ENCODE assay signal across 17 cellular contexts in genomic region chr2:38794235-38794946, GRCh38.
"Had no signal": no experiment of that assay in that cellular context is flagged by ENCODE, and none has a peak within 500 bp of the region (broad histone marks: within the 10 kb centered on the region; RNA-seq: fewer than 3 reads in every experiment).

No MANE protein-coding gene starts in this region.

- H3K4me3 ChIP-seq: colonic mucosa, gastrocnemius medialis, heart left ventricle, lung, psoas muscle, stomach, testis, upper lobe of left lung had no signal

- H3K27ac ChIP-seq: colonic mucosa, gastrocnemius medialis, heart left ventricle, psoas muscle, testis, upper lobe of left lung had no signal

- H3K4me1 ChIP-seq: colonic mucosa, gastrocnemius medialis, psoas muscle, testis, upper lobe of left lung had no signal

- H3K9me3 ChIP-seq: colonic mucosa, gastrocnemius medialis, heart left ventricle, psoas muscle, stomach, testis, upper lobe of left lung had no signal

- H3K27me3 ChIP-seq: colonic mucosa, gastrocnemius medialis, heart left ventricle, stomach, testis, upper lobe of left lung had no signal

- H3K36me3 ChIP-seq: colonic mucosa had no signal

- DNase-seq: activated CD4-positive, alpha-beta T cell treated with anti-CD3 and anti-CD28 coated beads, Interleukin-2, amount 10 ng/mL, durations not matched to agents 7 days and 5 days; activated CD8-positive, alpha-beta memory T cell treated with anti-CD3 and anti-CD28 coated beads, Interleukin-2, amount 50 U/mL, for 4 hours; activated effector memory CD4-positive, alpha-beta T cell treated with Interleukin-2 at 50 U/mL for 16 hours; activated naive CD4-positive, alpha-beta T cell treated with anti-CD3 and anti-CD28 coated beads, Interleukin-2, amount 50 U/mL, for 16 hours; activated T-cell treated with anti-CD3 and anti-CD28 coated beads, Interleukin-2, amount 50 U/mL, for 4 hours; aorta; colonic mucosa; endodermal cell; gastrocnemius medialis; heart left ventricle; midbrain; psoas muscle; stimulated activated CD4-positive, alpha-beta T cell treated with anti-CD3 and anti-CD28 coated beads, Interleukin-4, amount 100 ng/mL, for 24 hours; stomach; testis; upper lobe of left lung had no signal
